Comparison of ENCODE assay signal across 8 cellular contexts in the genomic region with DNA sequence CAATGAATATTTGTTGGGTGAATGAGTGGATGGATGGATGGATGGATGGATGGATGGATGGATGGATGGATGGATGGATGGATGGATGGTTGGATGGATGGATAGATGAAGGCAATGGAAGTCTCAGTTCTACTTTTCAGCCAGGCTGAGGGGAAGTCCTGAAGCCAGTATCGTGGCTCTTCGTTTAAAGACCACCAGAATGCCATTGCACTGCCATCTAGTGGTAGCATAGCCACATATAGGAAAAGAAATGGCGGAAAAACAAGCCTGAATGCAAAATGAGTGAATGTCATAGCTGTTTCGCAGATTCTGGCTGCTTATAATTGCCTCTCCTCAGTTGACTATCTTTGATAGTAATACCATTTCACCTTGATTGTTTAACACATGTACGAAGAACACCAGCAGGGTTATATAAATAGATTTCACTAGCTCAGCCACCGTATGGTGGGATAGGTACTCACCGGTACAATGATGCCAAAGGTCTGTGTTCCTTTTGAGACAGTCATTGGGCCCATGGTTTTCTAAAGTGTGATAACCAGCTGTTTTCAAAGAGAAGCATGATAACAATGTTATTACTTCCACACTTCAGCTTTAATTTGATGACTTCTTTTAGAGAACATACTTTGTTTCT.
A peak's percentile ranks its signal among the peaks of the same experiment; 100 is the strongest.
DNase-seq lines count a peak whose midpoint lies in the region; TF ChIP-seq lines count a peak whose summit lies in the region.

No MANE protein-coding gene starts in this region.

- no peaks in the 10 kb centered on the region for H3K4me1 ChIP-seq in NT2/D1 (ENCODE audit: insufficient read depth, insufficient read length)
- peaks cover 2% of the 10 kb centered on the region for H3K4me1 ChIP-seq in ovary (ENCODE audit: insufficient read depth)

- no peak for TF ChIP-seq POLR2A in ovary (IDR thresholded peaks at IDR 0.05)

- H3K9me3 ChIP-seq in NT2/D1 (ENCODE audit: insufficient read depth, low read length): no peaks in the 10 kb centered on the region
- no peaks in the 10 kb centered on the region for H3K9me3 ChIP-seq in ovary

- no peak for TF ChIP-seq EP300 in ovary (IDR thresholded peaks at IDR 0.05)

- H3K27me3 ChIP-seq in NT2/D1 (ENCODE audit: insufficient read depth, insufficient read length) (no peaks in the 10 kb centered on the region), ovary (no peaks in the 10 kb centered on the region)

- no peak overlapping the region for H3K9ac ChIP-seq in NT2/D1 (ENCODE audit: insufficient read length, low read depth)

- DNase-seq in COR-L47 (lab: John Stamatoyannopoulos, UW) (peak; percentile 88), GM19240 (ENCODE audit: insufficient read length, low spot score) (peak; percentile 49), HT-29 (ENCODE audit: low spot score) (peak; percentile 73), NT2/D1 (ENCODE audit: low read depth, low spot score) (peak; percentile 44), foreskin fibroblast (peak; percentile 47 to 83), ovary (peak in 4 of 5 donors; percentile 28 to 68 (median 46)), mesenteric fat pad (ENCODE audit: low spot score) (no peak)
- DNase-seq in activated CD8-positive, alpha-beta memory T cell treated with anti-CD3 and anti-CD28 coated beads, Interleukin-2, amount 50 U/mL, for 4 hours: peak; percentile 34

- no peak overlapping the region for H3K4me3 ChIP-seq in NT2/D1 (ENCODE audit: insufficient read length, low read depth)
- H3K4me3 ChIP-seq in foreskin fibroblast (ENCODE audit: low read depth in 1 of 2, low read length in 2 of 2): no peak overlapping the region
- no peak overlapping the region for H3K4me3 ChIP-seq in ovary

- H3K36me3 ChIP-seq in NT2/D1 (ENCODE audit: insufficient read depth, insufficient read length, low read length): no peaks in the 10 kb centered on the region
- no peaks in the 10 kb centered on the region for H3K36me3 ChIP-seq in ovary

- TF ChIP-seq CTCF in foreskin fibroblast (IDR thresholded peaks at IDR 0.05; ENCODE audit: low read depth, low read length) (peak; percentile 69), ovary (IDR thresholded peaks at IDR 0.05) (peak; percentile 38 to 67 (median 65))

- no peak overlapping the region for H3K27ac ChIP-seq in ovary

- 12 to 24% (median 18%) methylated on average over 7 of the region's 7 CpGs for WGBS in ovary, 3 donors

- intact Hi-C loops in ovary (cut with DNase I): no loop called here
